8 cellular contexts compared by ENCODE assay signal in genomic region chr4:7043521-7044414, GRCh38. TPM values are rescaled to one million over a fixed set of nuclear protein-coding genes. Genes with fewer than 3 reads are reported as not detected.
DNase-seq lines count a peak whose midpoint lies in the region; ATAC-seq and TF ChIP-seq lines count a peak whose summit lies in the region.

No MANE protein-coding gene starts in this region.

- H3K27ac Mint-ChIP-seq in CD8-positive, alpha-beta memory T cell = peak overlapping the region; percentile 54 to 96 (median 88)

- H3K9me3 Mint-ChIP-seq in CD8-positive, alpha-beta memory T cell = no peaks in the 10 kb centered on the region

- H3K4me3 ChIP-seq in CD8-positive, alpha-beta memory T cell (ENCODE audit: low read length) = peak overlapping the region; percentile 81
- H3K4me3 ChIP-seq in WI38 (ENCODE audit: low read depth, low read length) (peak overlapping the region; percentile 68), cardiac fibroblast (replicated peaks in 1 of 2; ENCODE audit: low read depth in 2 of 2, low read length in 2 of 2) (peak overlapping the region; percentile 85 to 86)

- H3K27ac ChIP-seq in CD8-positive, alpha-beta memory T cell (ENCODE audit: low read depth, low read length) = peak overlapping the region; percentile 82

- POLR2A ChIA-PET in CD8-positive, alpha-beta memory T cell (lab: Charles Lee) = interaction anchor here (0.6 to 4.7 kb wide), 15 partner anchors 12 to 403 kb away, joined by 3 to 82 read pairs (median 5); partner anchors contain the start of genes GRPEL1, MRFAP1 and TBC1D14

- peak overlapping the region; percentile 89 to 99 (median 92) for H3K4me3 Mint-ChIP-seq in CD8-positive, alpha-beta memory T cell

- H3K9me3 ChIP-seq in CD8-positive, alpha-beta memory T cell (ENCODE audit: low read length) = no peaks in the 10 kb centered on the region

- H3K4me1 ChIP-seq in CD8-positive, alpha-beta memory T cell (ENCODE audit: insufficient read depth, low read length) = peaks cover 41% of the 10 kb centered on the region

- peaks cover 44 to 59% (median 45%) of the 10 kb centered on the region in 3 donors for H3K4me1 Mint-ChIP-seq in CD8-positive, alpha-beta memory T cell

- CTCF ChIA-PET in CD8-positive, alpha-beta memory T cell (lab: Charles Lee) = interaction anchor here (0.9 to 9.1 kb wide), 14 partner anchors 9 to 401 kb away, joined by 3 to 131 read pairs (median 4); partner anchors contain the start of genes GRPEL1 and TBC1D14

- H3K36me3 Mint-ChIP-seq in CD8-positive, alpha-beta memory T cell = peaks cover 0 to 41% (median 1%) of the 10 kb centered on the region in 3 donors

- peak; percentile 35 to 75 (median 58) for DNase-seq in CD8-positive, alpha-beta memory T cell
- peak; percentile 48 to 56 for DNase-seq in cardiac fibroblast (ENCODE audit: low read depth in 2 of 2)
- peak; percentile 64 for DNase-seq in left lobe of liver (ENCODE audit: low spot score)
- DNase-seq in stimulated activated CD4-positive, alpha-beta T cell treated with anti-CD3 and anti-CD28 coated beads, TNF-alpha, amount 100 ng/mL, for 48 hours (ENCODE audit: low read depth in 3 of 3) = peak; percentile 22 to 38 (median 22)
- DNase-seq in GM03348 (ENCODE audit: low spot score) = no peak

- TF ChIP-seq CTCF in WI38 (IDR thresholded peaks at IDR 0.05; ENCODE audit: low read depth, low read length) (no peak), cardiac fibroblast (IDR thresholded peaks at IDR 0.05; ENCODE audit: low read depth, low read length) (no peak)

- no peaks in the 10 kb centered on the region for H3K36me3 ChIP-seq in CD8-positive, alpha-beta memory T cell (ENCODE audit: insufficient read depth, low read length)

- H3K27me3 Mint-ChIP-seq in CD8-positive, alpha-beta memory T cell = no peaks in the 10 kb centered on the region

- no peaks in the 10 kb centered on the region for H3K27me3 ChIP-seq in CD8-positive, alpha-beta memory T cell (ENCODE audit: insufficient read depth, low read length, poor library complexity, severe bottlenecking)

- ATAC-seq in GM19452 (IDR thresholded peaks at IDR 0.05; ENCODE audit: unreplicated experiment) (peak; percentile 17), HG03571 (IDR thresholded peaks at IDR 0.05; ENCODE audit: unreplicated experiment) (peak; percentile 10), left lobe of liver (peak; percentile 6)

RNA-seq across cellular contexts. Expression of gene TADA2B, which starts 0.6 kb away (rescaled TPM):
- total RNA-seq in CD8-positive, alpha-beta memory T cell = 10 to 100 TPM; 15.8 to 16.0 TPM
- 6.0 TPM for polyA plus RNA-seq in CD8-positive, alpha-beta memory T cell
- total RNA-seq in left lobe of liver = 18.6 TPM

RNA-seq across cellular contexts. Expression of gene GRPEL1, which starts 24.1 kb away (rescaled TPM):
- 10 to 100 TPM; 94.0 to 94.5 TPM for total RNA-seq in CD8-positive, alpha-beta memory T cell
- 54.8 TPM for polyA plus RNA-seq in CD8-positive, alpha-beta memory T cell
- total RNA-seq in left lobe of liver = 37.3 TPM
